ENCODE assay signal across 1 cellular context in the genomic region with DNA sequence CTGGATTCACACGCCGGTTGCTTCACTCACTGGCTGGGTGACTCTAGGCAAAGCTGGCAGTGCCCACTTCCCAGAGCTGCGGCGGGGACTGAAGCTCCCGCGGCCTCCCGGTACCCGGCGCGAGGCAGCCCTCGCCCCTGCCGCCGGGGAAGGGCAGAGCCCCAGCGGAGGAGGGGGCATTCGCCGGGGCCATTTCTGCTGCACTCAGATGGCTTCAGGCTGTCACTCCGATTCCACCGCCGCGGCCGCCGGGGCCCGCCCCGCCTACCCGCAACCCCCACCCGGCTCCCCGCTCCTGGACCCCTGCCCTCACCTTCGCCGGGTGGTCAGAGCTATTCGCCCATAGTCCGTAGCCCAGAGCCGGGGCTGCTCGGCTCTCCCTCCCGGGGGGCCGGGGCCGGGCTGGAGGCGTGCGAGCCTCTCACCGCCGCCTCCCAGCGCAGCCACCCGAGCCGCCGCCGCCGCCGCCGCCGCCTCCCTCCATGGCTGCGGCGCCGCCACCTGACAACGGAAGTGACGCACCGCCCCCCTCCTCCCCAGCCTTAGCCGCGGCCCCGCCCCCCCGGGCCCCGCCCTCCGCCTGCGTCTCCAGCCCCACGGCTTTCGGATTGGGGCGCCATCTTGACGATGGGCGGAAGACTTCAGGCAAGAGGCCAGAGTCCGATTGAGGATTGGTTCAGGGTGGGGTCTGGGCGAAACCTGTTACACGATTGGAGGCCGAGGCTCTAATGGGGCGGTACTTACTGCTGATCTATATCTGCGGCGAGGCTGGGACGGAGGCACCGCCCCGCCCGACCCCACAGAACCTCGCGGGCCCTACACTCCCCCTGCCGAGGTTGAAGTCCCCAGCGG.
A peak's percentile ranks its signal among the peaks of the same experiment; 100 is the strongest.
TF ChIP-seq lines count a peak whose summit lies in the region.

A gene with protein sequence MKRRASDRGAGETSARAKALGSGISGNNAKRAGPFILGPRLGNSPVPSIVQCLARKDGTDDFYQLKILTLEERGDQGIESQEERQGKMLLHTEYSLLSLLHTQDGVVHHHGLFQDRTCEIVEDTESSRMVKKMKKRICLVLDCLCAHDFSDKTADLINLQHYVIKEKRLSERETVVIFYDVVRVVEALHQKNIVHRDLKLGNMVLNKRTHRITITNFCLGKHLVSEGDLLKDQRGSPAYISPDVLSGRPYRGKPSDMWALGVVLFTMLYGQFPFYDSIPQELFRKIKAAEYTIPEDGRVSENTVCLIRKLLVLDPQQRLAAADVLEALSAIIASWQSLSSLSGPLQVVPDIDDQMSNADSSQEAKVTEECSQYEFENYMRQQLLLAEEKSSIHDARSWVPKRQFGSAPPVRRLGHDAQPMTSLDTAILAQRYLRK (minus strand): TSS at position 515 of the 852 bp plus-strand sequence. CDS start 24,592 bp downstream, outside the sequence.

TF ChIP-seq in K562, 482 proteins besides CTCF, POLR2A, EP300 and RAD21 (continued from another document and continues in another):
- TF ChIP-seq, protein P1, sequence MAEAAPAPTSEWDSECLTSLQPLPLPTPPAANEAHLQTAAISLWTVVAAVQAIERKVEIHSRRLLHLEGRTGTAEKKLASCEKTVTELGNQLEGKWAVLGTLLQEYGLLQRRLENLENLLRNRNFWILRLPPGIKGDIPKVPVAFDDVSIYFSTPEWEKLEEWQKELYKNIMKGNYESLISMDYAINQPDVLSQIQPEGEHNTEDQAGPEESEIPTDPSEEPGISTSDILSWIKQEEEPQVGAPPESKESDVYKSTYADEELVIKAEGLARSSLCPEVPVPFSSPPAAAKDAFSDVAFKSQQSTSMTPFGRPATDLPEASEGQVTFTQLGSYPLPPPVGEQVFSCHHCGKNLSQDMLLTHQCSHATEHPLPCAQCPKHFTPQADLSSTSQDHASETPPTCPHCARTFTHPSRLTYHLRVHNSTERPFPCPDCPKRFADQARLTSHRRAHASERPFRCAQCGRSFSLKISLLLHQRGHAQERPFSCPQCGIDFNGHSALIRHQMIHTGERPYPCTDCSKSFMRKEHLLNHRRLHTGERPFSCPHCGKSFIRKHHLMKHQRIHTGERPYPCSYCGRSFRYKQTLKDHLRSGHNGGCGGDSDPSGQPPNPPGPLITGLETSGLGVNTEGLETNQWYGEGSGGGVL (CRISPR knock-in tag; IDR thresholded peaks at IDR 0.05) = no peak
- TF ChIP-seq, protein P2, sequence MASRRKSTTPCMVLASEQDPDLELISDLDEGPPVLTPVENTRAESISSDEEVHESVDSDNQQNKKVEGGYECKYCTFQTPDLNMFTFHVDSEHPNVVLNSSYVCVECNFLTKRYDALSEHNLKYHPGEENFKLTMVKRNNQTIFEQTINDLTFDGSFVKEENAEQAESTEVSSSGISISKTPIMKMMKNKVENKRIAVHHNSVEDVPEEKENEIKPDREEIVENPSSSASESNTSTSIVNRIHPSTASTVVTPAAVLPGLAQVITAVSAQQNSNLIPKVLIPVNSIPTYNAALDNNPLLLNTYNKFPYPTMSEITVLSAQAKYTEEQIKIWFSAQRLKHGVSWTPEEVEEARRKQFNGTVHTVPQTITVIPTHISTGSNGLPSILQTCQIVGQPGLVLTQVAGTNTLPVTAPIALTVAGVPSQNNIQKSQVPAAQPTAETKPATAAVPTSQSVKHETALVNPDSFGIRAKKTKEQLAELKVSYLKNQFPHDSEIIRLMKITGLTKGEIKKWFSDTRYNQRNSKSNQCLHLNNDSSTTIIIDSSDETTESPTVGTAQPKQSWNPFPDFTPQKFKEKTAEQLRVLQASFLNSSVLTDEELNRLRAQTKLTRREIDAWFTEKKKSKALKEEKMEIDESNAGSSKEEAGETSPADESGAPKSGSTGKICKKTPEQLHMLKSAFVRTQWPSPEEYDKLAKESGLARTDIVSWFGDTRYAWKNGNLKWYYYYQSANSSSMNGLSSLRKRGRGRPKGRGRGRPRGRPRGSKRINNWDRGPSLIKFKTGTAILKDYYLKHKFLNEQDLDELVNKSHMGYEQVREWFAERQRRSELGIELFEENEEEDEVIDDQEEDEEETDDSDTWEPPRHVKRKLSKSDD (conservative IDR thresholded peaks at IDR 0.05; ENCODE audit: low read length) = no peak
- TF ChIP-seq KHSRP (IDR thresholded peaks at IDR 0.05) (no peak), BRF1 (IDR thresholded peaks at IDR 0.05; ENCODE audit: borderline replicate concordance, extremely low read depth, insufficient read length) (no peak), NR3C1 (CRISPR knock-in tag; IDR thresholded peaks at IDR 0.05) (0 out of 2 replicates have a peak, but pooled peaks have one; percentile 61), TAL1 (IDR thresholded peaks at IDR 0.05) (no peak), U2AF2 (optimal IDR thresholded peaks at IDR 0.05; ENCODE audit: low read depth, low read length) (no peak), ZNF354B (CRISPR knock-in tag; IDR thresholded peaks at IDR 0.05) (no peak), ZNF431 (CRISPR knock-in tag; IDR thresholded peaks at IDR 0.05) (no peak), PHF20 (IDR thresholded peaks at IDR 0.05; ENCODE audit: partially characterized antibody) (no peak), KDM5B (IDR thresholded peaks at IDR 0.05; ENCODE audit: insufficient replicate concordance, low read depth, low read length) (no peak), PHB (CRISPR knock-in tag; IDR thresholded peaks at IDR 0.05) (no peak), SNIP1 (IDR thresholded peaks at IDR 0.05; ENCODE audit: low read depth) (no peak), ESRRB (CRISPR knock-in tag; IDR thresholded peaks at IDR 0.05; ENCODE audit: borderline replicate concordance) (no peak), ZKSCAN8 (CRISPR knock-in tag; IDR thresholded peaks at IDR 0.05) (no peak), ZNF668 (CRISPR knock-in tag; IDR thresholded peaks at IDR 0.05) (no peak), KAT8 (IDR thresholded peaks at IDR 0.05; ENCODE audit: low read depth) (no peak), CBX2 (IDR thresholded peaks at IDR 0.05; ENCODE audit: insufficient read depth, low read length, poor library complexity, severe bottlenecking) (no peak), ZBTB8A (IDR thresholded peaks at IDR 0.05; ENCODE audit: partially characterized antibody) (no peak), MYBL2 (IDR thresholded peaks at IDR 0.05; ENCODE audit: low read depth) (no peak), MYBL2 (CRISPR knock-in tag; IDR thresholded peaks at IDR 0.05; ENCODE audit: borderline replicate concordance) (no peak), ZEB2 (IDR thresholded peaks at IDR 0.05) (no peak), SMARCA5 (IDR thresholded peaks at IDR 0.05) (no peak), HDAC8 (tag; IDR thresholded peaks at IDR 0.05) (no peak), FOXJ3 (CRISPR knock-in tag; IDR thresholded peaks at IDR 0.05) (no peak), ZNF316 (IDR thresholded peaks at IDR 0.05) (no peak), MXI1 (IDR thresholded peaks at IDR 0.05; ENCODE audit: low read depth, low read length) (peak; percentile 51; the same call in 1 of the 2 replicates), WHSC1 (IDR thresholded peaks at IDR 0.05; ENCODE audit: low read length) (no peak), ZNF239 (CRISPR knock-in tag; IDR thresholded peaks at IDR 0.05) (no peak), SAFB (IDR thresholded peaks at IDR 0.05; ENCODE audit: borderline replicate concordance, low read depth, low read length) (no peak), CEBPG (CRISPR knock-in tag; IDR thresholded peaks at IDR 0.05) (no peak), CEBPG (tag; conservative IDR thresholded peaks at IDR 0.05 in 1 of 2, IDR thresholded peaks at IDR 0.05 in 1 of 2) (no peak), SREBF2 (CRISPR knock-in tag; IDR thresholded peaks at IDR 0.05) (no peak), RUNX1 (IDR thresholded peaks at IDR 0.05; ENCODE audit: low read depth) (no peak; the same call in 1 of the 2 replicates), NFE2 (IDR thresholded peaks at IDR 0.05; ENCODE audit: low read depth) (no peak; the same call in 1 of the 2 replicates), MTA3 (IDR thresholded peaks at IDR 0.05; ENCODE audit: borderline replicate concordance) (no peak; the same call in 1 of the 2 replicates), PTBP1 (IDR thresholded peaks at IDR 0.05; ENCODE audit: low read depth, low read length) (no peak), CREM (IDR thresholded peaks at IDR 0.05; ENCODE audit: low read depth) (peak; percentile 91), STAT5B (CRISPR knock-in tag; IDR thresholded peaks at IDR 0.05) (no peak), MEIS2 (IDR thresholded peaks at IDR 0.05; ENCODE audit: partially characterized antibody) (no peak), MYNN (IDR thresholded peaks at IDR 0.05) (no peak; the same call in 1 of the 2 replicates), MYNN (CRISPR knock-in tag; IDR thresholded peaks at IDR 0.05) (no peak; the same call in 1 of the 2 replicates), MEF2D (tag; conservative IDR thresholded peaks at IDR 0.05; ENCODE audit: low read depth) (no peak)
- TF ChIP-seq, protein P3, sequence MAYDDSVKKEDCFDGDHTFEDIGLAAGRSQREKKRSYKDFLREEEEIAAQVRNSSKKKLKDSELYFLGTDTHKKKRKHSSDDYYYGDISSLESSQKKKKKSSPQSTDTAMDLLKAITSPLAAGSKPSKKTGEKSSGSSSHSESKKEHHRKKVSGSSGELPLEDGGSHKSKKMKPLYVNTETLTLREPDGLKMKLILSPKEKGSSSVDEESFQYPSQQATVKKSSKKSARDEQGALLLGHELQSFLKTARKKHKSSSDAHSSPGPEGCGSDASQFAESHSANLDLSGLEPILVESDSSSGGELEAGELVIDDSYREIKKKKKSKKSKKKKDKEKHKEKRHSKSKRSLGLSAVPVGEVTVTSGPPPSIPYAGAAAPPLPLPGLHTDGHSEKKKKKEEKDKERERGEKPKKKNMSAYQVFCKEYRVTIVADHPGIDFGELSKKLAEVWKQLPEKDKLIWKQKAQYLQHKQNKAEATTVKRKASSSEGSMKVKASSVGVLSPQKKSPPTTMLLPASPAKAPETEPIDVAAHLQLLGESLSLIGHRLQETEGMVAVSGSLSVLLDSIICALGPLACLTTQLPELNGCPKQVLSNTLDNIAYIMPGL (CRISPR knock-in tag; IDR thresholded peaks at IDR 0.05) = no peak
- TF ChIP-seq, protein P4, sequence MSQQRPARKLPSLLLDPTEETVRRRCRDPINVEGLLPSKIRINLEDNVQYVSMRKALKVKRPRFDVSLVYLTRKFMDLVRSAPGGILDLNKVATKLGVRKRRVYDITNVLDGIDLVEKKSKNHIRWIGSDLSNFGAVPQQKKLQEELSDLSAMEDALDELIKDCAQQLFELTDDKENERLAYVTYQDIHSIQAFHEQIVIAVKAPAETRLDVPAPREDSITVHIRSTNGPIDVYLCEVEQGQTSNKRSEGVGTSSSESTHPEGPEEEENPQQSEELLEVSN (IDR thresholded peaks at IDR 0.05; ENCODE audit: borderline replicate concordance in 1 of 2, extremely low read depth in 1 of 2, insufficient read depth in 1 of 2, insufficient read length in 1 of 2, low read depth in 1 of 2, low read length in 1 of 2, poor library complexity in 1 of 2, severe bottlenecking in 1 of 2) = no peak
- TF ChIP-seq, protein P5, sequence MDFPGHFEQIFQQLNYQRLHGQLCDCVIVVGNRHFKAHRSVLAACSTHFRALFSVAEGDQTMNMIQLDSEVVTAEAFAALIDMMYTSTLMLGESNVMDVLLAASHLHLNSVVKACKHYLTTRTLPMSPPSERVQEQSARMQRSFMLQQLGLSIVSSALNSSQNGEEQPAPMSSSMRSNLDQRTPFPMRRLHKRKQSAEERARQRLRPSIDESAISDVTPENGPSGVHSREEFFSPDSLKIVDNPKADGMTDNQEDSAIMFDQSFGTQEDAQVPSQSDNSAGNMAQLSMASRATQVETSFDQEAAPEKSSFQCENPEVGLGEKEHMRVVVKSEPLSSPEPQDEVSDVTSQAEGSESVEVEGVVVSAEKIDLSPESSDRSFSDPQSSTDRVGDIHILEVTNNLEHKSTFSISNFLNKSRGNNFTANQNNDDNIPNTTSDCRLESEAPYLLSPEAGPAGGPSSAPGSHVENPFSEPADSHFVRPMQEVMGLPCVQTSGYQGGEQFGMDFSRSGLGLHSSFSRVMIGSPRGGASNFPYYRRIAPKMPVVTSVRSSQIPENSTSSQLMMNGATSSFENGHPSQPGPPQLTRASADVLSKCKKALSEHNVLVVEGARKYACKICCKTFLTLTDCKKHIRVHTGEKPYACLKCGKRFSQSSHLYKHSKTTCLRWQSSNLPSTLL (IDR thresholded peaks at IDR 0.05) = no peak
- TF ChIP-seq, protein P6, sequence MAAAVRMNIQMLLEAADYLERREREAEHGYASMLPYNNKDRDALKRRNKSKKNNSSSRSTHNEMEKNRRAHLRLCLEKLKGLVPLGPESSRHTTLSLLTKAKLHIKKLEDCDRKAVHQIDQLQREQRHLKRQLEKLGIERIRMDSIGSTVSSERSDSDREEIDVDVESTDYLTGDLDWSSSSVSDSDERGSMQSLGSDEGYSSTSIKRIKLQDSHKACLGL (CRISPR knock-in tag; IDR thresholded peaks at IDR 0.05; ENCODE audit: borderline replicate concordance, poor library complexity, severe bottlenecking) = no peak
- TF ChIP-seq, protein P7, sequence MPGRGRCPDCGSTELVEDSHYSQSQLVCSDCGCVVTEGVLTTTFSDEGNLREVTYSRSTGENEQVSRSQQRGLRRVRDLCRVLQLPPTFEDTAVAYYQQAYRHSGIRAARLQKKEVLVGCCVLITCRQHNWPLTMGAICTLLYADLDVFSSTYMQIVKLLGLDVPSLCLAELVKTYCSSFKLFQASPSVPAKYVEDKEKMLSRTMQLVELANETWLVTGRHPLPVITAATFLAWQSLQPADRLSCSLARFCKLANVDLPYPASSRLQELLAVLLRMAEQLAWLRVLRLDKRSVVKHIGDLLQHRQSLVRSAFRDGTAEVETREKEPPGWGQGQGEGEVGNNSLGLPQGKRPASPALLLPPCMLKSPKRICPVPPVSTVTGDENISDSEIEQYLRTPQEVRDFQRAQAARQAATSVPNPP (IDR thresholded peaks at IDR 0.05; ENCODE audit: borderline replicate concordance, insufficient read depth, insufficient read length) = no peak
- TF ChIP-seq, protein P8, sequence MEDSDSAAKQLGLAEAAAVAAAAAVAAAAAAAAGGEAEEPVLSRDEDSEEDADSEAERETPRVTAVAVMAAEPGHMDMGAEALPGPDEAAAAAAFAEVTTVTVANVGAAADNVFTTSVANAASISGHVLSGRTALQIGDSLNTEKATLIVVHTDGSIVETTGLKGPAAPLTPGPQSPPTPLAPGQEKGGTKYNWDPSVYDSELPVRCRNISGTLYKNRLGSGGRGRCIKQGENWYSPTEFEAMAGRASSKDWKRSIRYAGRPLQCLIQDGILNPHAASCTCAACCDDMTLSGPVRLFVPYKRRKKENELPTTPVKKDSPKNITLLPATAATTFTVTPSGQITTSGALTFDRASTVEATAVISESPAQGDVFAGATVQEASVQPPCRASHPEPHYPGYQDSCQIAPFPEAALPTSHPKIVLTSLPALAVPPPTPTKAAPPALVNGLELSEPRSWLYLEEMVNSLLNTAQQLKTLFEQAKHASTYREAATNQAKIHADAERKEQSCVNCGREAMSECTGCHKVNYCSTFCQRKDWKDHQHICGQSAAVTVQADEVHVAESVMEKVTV (CRISPR knock-in tag; IDR thresholded peaks at IDR 0.05) = no peak
- TF ChIP-seq, protein P9, sequence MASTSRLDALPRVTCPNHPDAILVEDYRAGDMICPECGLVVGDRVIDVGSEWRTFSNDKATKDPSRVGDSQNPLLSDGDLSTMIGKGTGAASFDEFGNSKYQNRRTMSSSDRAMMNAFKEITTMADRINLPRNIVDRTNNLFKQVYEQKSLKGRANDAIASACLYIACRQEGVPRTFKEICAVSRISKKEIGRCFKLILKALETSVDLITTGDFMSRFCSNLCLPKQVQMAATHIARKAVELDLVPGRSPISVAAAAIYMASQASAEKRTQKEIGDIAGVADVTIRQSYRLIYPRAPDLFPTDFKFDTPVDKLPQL (IDR thresholded peaks at IDR 0.05; ENCODE audit: extremely low read depth, insufficient read length) = no peak
- TF ChIP-seq, protein P10, sequence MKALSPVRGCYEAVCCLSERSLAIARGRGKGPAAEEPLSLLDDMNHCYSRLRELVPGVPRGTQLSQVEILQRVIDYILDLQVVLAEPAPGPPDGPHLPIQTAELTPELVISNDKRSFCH (CRISPR knock-in tag; IDR thresholded peaks at IDR 0.05) = no peak
- TF ChIP-seq, protein P10 (tag; IDR thresholded peaks at IDR 0.05) = no peak
